ENCODE assay signal across 7 cellular contexts in the genomic region with DNA sequence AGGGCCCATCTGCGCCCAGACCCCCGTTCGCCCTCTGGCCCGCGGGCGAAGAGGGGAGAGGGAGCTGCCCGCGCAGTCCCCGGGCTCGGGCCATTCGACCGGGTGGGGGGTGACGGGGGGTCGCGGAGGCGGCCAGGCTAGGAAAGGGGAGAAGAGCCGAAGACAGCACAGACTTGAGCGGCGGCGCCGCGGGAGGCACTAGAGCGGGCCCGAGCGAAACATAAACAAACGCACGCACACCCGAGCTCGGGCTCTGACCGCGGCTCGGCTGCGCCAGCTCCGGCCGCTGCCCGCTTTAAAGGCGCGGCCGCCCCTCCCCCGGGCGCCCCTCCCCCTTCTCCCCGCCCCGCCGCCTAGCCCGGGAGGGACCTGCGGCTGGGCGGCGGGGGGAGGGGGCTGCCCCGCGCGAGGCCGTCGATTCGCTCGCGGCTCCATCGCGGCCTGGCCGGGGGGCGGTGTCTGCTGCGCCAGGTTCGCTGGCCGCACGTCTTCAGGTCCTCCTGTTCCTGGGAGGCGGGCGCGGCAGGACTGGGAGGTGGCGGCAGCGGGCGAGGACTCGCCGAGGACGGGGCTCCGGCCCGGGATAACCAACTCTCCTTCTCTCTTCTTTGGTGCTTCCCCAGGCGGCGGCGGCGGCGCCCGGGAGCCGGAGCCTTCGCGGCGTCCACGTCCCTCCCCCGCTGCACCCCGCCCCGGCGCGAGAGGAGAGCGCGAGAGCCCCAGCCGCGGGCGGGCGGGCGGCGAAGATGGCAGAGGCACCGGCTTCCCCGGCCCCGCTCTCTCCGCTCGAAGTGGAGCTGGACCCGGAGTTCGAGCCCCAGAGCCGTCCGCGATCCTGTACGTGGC. TPM values are rescaled to one million over a fixed set of nuclear protein-coding genes. Genes with fewer than 3 reads are reported as not detected.
DNase-seq lines count a peak whose midpoint lies in the region; ATAC-seq, FAIRE-seq and TF ChIP-seq lines count a peak whose summit lies in the region.

A gene (plus strand): TSS at position 455 of the 846 bp plus-strand sequence. CDS start 292 bp downstream, at position 747.

- H3F3A ChIP-seq in smooth muscle cell (ENCODE audit: low read depth) = peaks cover 6% of the 10 kb centered on the region

- no peaks in the 10 kb centered on the region for H3K27me3 Mint-ChIP-seq in activated B cell treated with CpG ODN at 0.5 μM for 24 hours

- peak; percentile 78 for TF ChIP-seq POLR2A in GM12892 (IDR thresholded peaks at IDR 0.05; ENCODE audit: low read depth, low read length)

- no peaks in the 10 kb centered on the region for H3K9me3 Mint-ChIP-seq in activated B cell treated with CpG ODN at 0.5 μM for 24 hours

- peak; percentile 63 for DNase-seq in GM12892 (ENCODE audit: insufficient read length)
- DNase-seq in NCI-H1930 (lab: John Stamatoyannopoulos, UW) = peak; percentile 46 to 77
- peak; percentile 60 for DNase-seq in activated B cell treated with CpG ODN at 0.5 μM for 24 hours
- peak; percentile 73 for DNase-seq in cerebellar cortex (ENCODE audit: low spot score)
- DNase-seq in iris pigment epithelial cell (ENCODE audit: low read depth) = peak; percentile 89
- peak; percentile 78 for DNase-seq in smooth muscle cell (lab: John Stamatoyannopoulos, UW; ENCODE audit: unreplicated experiment)

- peak within 1 kb of the TSS; percentile 75 for H3K27ac Mint-ChIP-seq in activated B cell treated with CpG ODN at 0.5 μM for 24 hours

- FAIRE-seq in GM12892 (lab: Jason Lieb, UNC) = peak; percentile 93

- CTCF ChIA-PET in activated B cell treated with CpG ODN at 0.5 μM for 24 hours (lab: Charles Lee) = interaction anchor here (1.5 to 1.8 kb wide), 2 partner anchors 513 to 514 kb away, joined by 4 to 6 read pairs; no protein-coding TSS in a partner anchor

- ATAC-seq in activated B cell treated with CpG ODN at 0.5 μM for 24 hours (ENCODE audit: low read depth) (no peak), GM19395 (IDR thresholded peaks at IDR 0.05; ENCODE audit: unreplicated experiment) (no peak)

- no peaks in the 10 kb centered on the region for H3K36me3 ChIP-seq in smooth muscle cell (ENCODE audit: low read depth)

- H3K9ac ChIP-seq in smooth muscle cell (ENCODE audit: low read depth) = peak within 1 kb of the TSS; percentile 99

- peaks cover 42% of the 10 kb centered on the region for H3K79me2 ChIP-seq in smooth muscle cell (ENCODE audit: low read depth)

- H3K4me3 ChIP-seq in smooth muscle cell = peak within 1 kb of the TSS; percentile 100

- peak within 1 kb of the TSS; percentile 57 for H2AFZ ChIP-seq in smooth muscle cell (ENCODE audit: low read depth)

- peaks cover 5% of the 10 kb centered on the region for H3K36me3 Mint-ChIP-seq in activated B cell treated with CpG ODN at 0.5 μM for 24 hours (ENCODE audit: low read depth)

- no peaks in the 10 kb centered on the region for H3K9me3 ChIP-seq in smooth muscle cell (replicated peaks; ENCODE audit: low read depth)

- intact Hi-C loops in activated B cell treated with CpG ODN at 0.5 μM for 24 hours (cut with micrococcal nuclease) = no loop called here

- H3K4me2 ChIP-seq in smooth muscle cell = peak within 1 kb of the TSS; percentile 98

- no peaks in the 10 kb centered on the region for H3K27me3 ChIP-seq in smooth muscle cell (ENCODE audit: low read depth)

- H3K4me1 ChIP-seq in smooth muscle cell (ENCODE audit: low read depth) = peaks cover 31% of the 10 kb centered on the region

- peaks cover 42% of the 10 kb centered on the region for H4K20me1 ChIP-seq in smooth muscle cell (ENCODE audit: low read depth)

- H3K4me1 Mint-ChIP-seq in activated B cell treated with CpG ODN at 0.5 μM for 24 hours = peaks cover 44% of the 10 kb centered on the region

- POLR2A ChIA-PET in activated B cell treated with CpG ODN at 0.5 μM for 24 hours (lab: Charles Lee) = interaction anchor here (0.6 to 1.9 kb wide), 4 partner anchors 31 to 265 kb away, joined by 3 to 9 read pairs (median 4); no protein-coding TSS in a partner anchor

- H3K4me3 Mint-ChIP-seq in activated B cell treated with CpG ODN at 0.5 μM for 24 hours = peak within 1 kb of the TSS; percentile 86

- peak within 1 kb of the TSS; percentile 99 for H3K27ac ChIP-seq in smooth muscle cell (ENCODE audit: low read depth)

- TF ChIP-seq CTCF in activated B cell treated with CpG ODN at 0.5 μM for 24 hours (IDR thresholded peaks at IDR 0.05) = no peak
- no peak for TF ChIP-seq CTCF in smooth muscle cell (IDR thresholded peaks at IDR 0.05; ENCODE audit: borderline replicate concordance, insufficient read depth, poor library complexity, severe bottlenecking)

- 3% methylated on average over 24 of the region's 110 CpGs for WGBS in smooth muscle cell (ENCODE audit: low lambda C conversion rate)

RNA-seq across cellular contexts. Expression of the gene that starts here (rescaled TPM):
- 4.8 TPM for polyA plus RNA-seq in GM12892 (2012; ENCODE audit: missing spikeins)
- total RNA-seq in activated B cell treated with CpG ODN at 0.5 μM for 24 hours = 8.9 and 9.4 TPM in 2 replicates
- total RNA-seq in smooth muscle cell = 36.2 and 40.3 TPM in 2 replicates
- polyA plus RNA-seq in smooth muscle cell = 34.7 and 35.9 TPM in 2 replicates
